Comparison of ENCODE assay signal across 9 cellular contexts in the genomic region with DNA sequence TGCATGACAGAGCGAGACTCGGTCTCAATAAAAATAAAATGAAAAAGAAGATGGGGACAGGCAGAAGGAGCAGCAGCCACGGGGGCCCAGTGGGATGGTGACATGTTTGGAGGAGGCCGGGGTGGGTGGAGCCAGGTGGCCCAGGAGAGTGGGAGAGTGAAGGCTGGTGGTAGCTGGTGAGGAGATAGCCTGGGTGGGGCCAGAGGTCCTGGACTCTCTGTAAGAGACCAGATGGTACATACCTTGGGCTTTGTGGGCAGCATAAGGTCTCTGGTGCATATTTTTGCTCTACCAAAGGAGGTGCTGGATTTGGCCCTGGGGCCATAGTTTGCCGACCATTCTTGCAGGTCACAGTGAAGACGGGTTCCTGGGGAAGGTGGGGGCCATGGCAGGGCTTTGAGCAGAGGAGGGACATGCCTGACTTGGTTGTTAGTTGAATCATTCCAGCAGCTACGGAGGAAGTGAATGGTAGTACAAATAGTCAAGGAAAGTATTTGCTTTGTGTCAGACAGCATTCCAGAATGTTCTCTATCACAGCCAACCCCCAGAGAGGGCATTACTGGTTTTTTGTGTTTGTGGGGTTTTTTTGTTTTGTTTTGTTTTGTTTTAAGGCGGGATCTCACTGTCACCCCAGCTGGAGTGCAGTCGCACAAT.
A peak's percentile ranks its signal among the peaks of the same experiment; 100 is the strongest.
DNase-seq lines count a peak whose midpoint lies in the region; ATAC-seq and TF ChIP-seq lines count a peak whose summit lies in the region.
"Had no signal": no experiment of that assay in that cellular context is flagged by ENCODE, and none has a peak within 500 bp of the region (broad histone marks: within the 10 kb centered on the region; RNA-seq: fewer than 3 reads in every experiment).

No MANE protein-coding gene starts in this region.

- no peak for DNase-seq in activated CD4-positive, alpha-beta memory T cell treated with anti-CD3 and anti-CD28 coated beads for 36 hours
- DNase-seq in activated CD4-positive, alpha-beta memory T cell treated with anti-CD3 and anti-CD28 coated beads, Interleukin-2, amount 10 ng/mL, durations not matched to agents 7 days and 5 days = no peak
- no peak for DNase-seq in activated naive CD8-positive, alpha-beta T cell treated with anti-CD3 and anti-CD28 coated beads, Interleukin-2, amount 10 ng/mL, durations not matched to agents 7 days and 5 days
- DNase-seq in islet precursor cell (peak; percentile 82), GOT3 (lab: John Stamatoyannopoulos, UW) (no peak)
- DNase-seq: right cardiac atrium had no signal

- POLR2A ChIA-PET in activated CD4-positive, alpha-beta memory T cell treated with anti-CD3 and anti-CD28 coated beads for 36 hours (lab: Charles Lee) = no interaction called here
- POLR2A ChIA-PET in activated CD4-positive, alpha-beta memory T cell treated with anti-CD3 and anti-CD28 coated beads, Interleukin-2, amount 10 ng/mL, durations not matched to agents 7 days and 5 days (lab: Charles Lee) = no interaction called here
- POLR2A ChIA-PET in activated naive CD8-positive, alpha-beta T cell treated with anti-CD3 and anti-CD28 coated beads, Interleukin-2, amount 10 ng/mL, durations not matched to agents 7 days and 5 days (lab: Charles Lee) = no interaction called here

- no peaks in the 10 kb centered on the region for H3K9me3 Mint-ChIP-seq in activated CD4-positive, alpha-beta memory T cell treated with anti-CD3 and anti-CD28 coated beads for 36 hours
- H3K9me3 Mint-ChIP-seq in activated CD4-positive, alpha-beta memory T cell treated with anti-CD3 and anti-CD28 coated beads, Interleukin-2, amount 10 ng/mL, durations not matched to agents 7 days and 5 days = no peaks in the 10 kb centered on the region
- no peaks in the 10 kb centered on the region for H3K9me3 Mint-ChIP-seq in activated naive CD8-positive, alpha-beta T cell treated with anti-CD3 and anti-CD28 coated beads, Interleukin-2, amount 10 ng/mL, durations not matched to agents 7 days and 5 days
- no peaks in the 10 kb centered on the region for H3K9me3 Mint-ChIP-seq in stimulated activated memory B cell treated with anti-CD40 and anti-IgM and Interleukin-4, amounts not matched to agents 10 μg/mL and 1 μg/mL and 100 μg/mL, for 72 hours

- no peak for ATAC-seq in activated naive CD8-positive, alpha-beta T cell treated with anti-CD3 and anti-CD28 coated beads, Interleukin-2, amount 10 ng/mL, durations not matched to agents 7 days and 5 days (ENCODE audit: low read depth)
- no peak for ATAC-seq in stimulated activated memory B cell treated with anti-CD40 and anti-IgM and Interleukin-4, amounts not matched to agents 10 μg/mL and 1 μg/mL and 100 μg/mL, for 72 hours
- no peak; the same call in 2 of the 3 replicates for ATAC-seq in SK-N-SH treated with all-trans-retinoic acid at 6 μM for 48 hours
- ATAC-seq in HG02759 (IDR thresholded peaks at IDR 0.05; ENCODE audit: unreplicated experiment) = no peak
- ATAC-seq: right cardiac atrium had no signal

- intact Hi-C loops in activated CD4-positive, alpha-beta memory T cell treated with anti-CD3 and anti-CD28 coated beads for 36 hours (cut with micrococcal nuclease) = no loop called here

- no peak overlapping the region for H3K4me3 Mint-ChIP-seq in activated CD4-positive, alpha-beta memory T cell treated with anti-CD3 and anti-CD28 coated beads for 36 hours
- no peak overlapping the region for H3K4me3 Mint-ChIP-seq in activated CD4-positive, alpha-beta memory T cell treated with anti-CD3 and anti-CD28 coated beads, Interleukin-2, amount 10 ng/mL, durations not matched to agents 7 days and 5 days
- no peak overlapping the region for H3K4me3 Mint-ChIP-seq in activated naive CD8-positive, alpha-beta T cell treated with anti-CD3 and anti-CD28 coated beads, Interleukin-2, amount 10 ng/mL, durations not matched to agents 7 days and 5 days
- H3K4me3 Mint-ChIP-seq in stimulated activated memory B cell treated with anti-CD40 and anti-IgM and Interleukin-4, amounts not matched to agents 10 μg/mL and 1 μg/mL and 100 μg/mL, for 72 hours = no peak overlapping the region

- H3K4me1 Mint-ChIP-seq in activated CD4-positive, alpha-beta memory T cell treated with anti-CD3 and anti-CD28 coated beads for 36 hours (ENCODE audit: low read depth) = peaks cover 7% of the 10 kb centered on the region
- H3K4me1 Mint-ChIP-seq in activated CD4-positive, alpha-beta memory T cell treated with anti-CD3 and anti-CD28 coated beads, Interleukin-2, amount 10 ng/mL, durations not matched to agents 7 days and 5 days = no peaks in the 10 kb centered on the region
- H3K4me1 Mint-ChIP-seq in activated naive CD8-positive, alpha-beta T cell treated with anti-CD3 and anti-CD28 coated beads, Interleukin-2, amount 10 ng/mL, durations not matched to agents 7 days and 5 days = peaks cover 1% of the 10 kb centered on the region
- H3K4me1 Mint-ChIP-seq in stimulated activated memory B cell treated with anti-CD40 and anti-IgM and Interleukin-4, amounts not matched to agents 10 μg/mL and 1 μg/mL and 100 μg/mL, for 72 hours = peaks cover 45% of the 10 kb centered on the region

- H3K27ac Mint-ChIP-seq in activated CD4-positive, alpha-beta memory T cell treated with anti-CD3 and anti-CD28 coated beads for 36 hours = peak overlapping the region; percentile 9
- H3K27ac Mint-ChIP-seq in activated CD4-positive, alpha-beta memory T cell treated with anti-CD3 and anti-CD28 coated beads, Interleukin-2, amount 10 ng/mL, durations not matched to agents 7 days and 5 days = no peak overlapping the region
- peak overlapping the region; percentile 21 for H3K27ac Mint-ChIP-seq in activated naive CD8-positive, alpha-beta T cell treated with anti-CD3 and anti-CD28 coated beads, Interleukin-2, amount 10 ng/mL, durations not matched to agents 7 days and 5 days
- H3K27ac Mint-ChIP-seq in stimulated activated memory B cell treated with anti-CD40 and anti-IgM and Interleukin-4, amounts not matched to agents 10 μg/mL and 1 μg/mL and 100 μg/mL, for 72 hours = peak overlapping the region; percentile 62

- CTCF ChIA-PET in activated CD4-positive, alpha-beta memory T cell treated with anti-CD3 and anti-CD28 coated beads for 36 hours (lab: Charles Lee) = no interaction called here
- CTCF ChIA-PET in activated CD4-positive, alpha-beta memory T cell treated with anti-CD3 and anti-CD28 coated beads, Interleukin-2, amount 10 ng/mL, durations not matched to agents 7 days and 5 days (lab: Charles Lee) = no interaction called here

- H3K27me3 Mint-ChIP-seq in activated CD4-positive, alpha-beta memory T cell treated with anti-CD3 and anti-CD28 coated beads for 36 hours = no peaks in the 10 kb centered on the region
- H3K27me3 Mint-ChIP-seq in activated CD4-positive, alpha-beta memory T cell treated with anti-CD3 and anti-CD28 coated beads, Interleukin-2, amount 10 ng/mL, durations not matched to agents 7 days and 5 days = no peaks in the 10 kb centered on the region
- H3K27me3 Mint-ChIP-seq in activated naive CD8-positive, alpha-beta T cell treated with anti-CD3 and anti-CD28 coated beads, Interleukin-2, amount 10 ng/mL, durations not matched to agents 7 days and 5 days = no peaks in the 10 kb centered on the region
- no peaks in the 10 kb centered on the region for H3K27me3 Mint-ChIP-seq in stimulated activated memory B cell treated with anti-CD40 and anti-IgM and Interleukin-4, amounts not matched to agents 10 μg/mL and 1 μg/mL and 100 μg/mL, for 72 hours

- peaks cover 6% of the 10 kb centered on the region for H3K36me3 Mint-ChIP-seq in activated CD4-positive, alpha-beta memory T cell treated with anti-CD3 and anti-CD28 coated beads for 36 hours
- H3K36me3 Mint-ChIP-seq in activated CD4-positive, alpha-beta memory T cell treated with anti-CD3 and anti-CD28 coated beads, Interleukin-2, amount 10 ng/mL, durations not matched to agents 7 days and 5 days (ENCODE audit: low read depth) = peaks cover 23% of the 10 kb centered on the region
- H3K36me3 Mint-ChIP-seq in activated naive CD8-positive, alpha-beta T cell treated with anti-CD3 and anti-CD28 coated beads, Interleukin-2, amount 10 ng/mL, durations not matched to agents 7 days and 5 days = peaks cover 14% of the 10 kb centered on the region
- H3K36me3 Mint-ChIP-seq in stimulated activated memory B cell treated with anti-CD40 and anti-IgM and Interleukin-4, amounts not matched to agents 10 μg/mL and 1 μg/mL and 100 μg/mL, for 72 hours = peaks cover 46% of the 10 kb centered on the region

TF ChIP-seq in SK-N-SH treated with all-trans-retinoic acid at 6 μM for 48 hours, 23 proteins besides CTCF, POLR2A, EP300 and RAD21 (continues in another document):
- TF ChIP-seq BACH2 (CRISPR knock-in tag; IDR thresholded peaks at IDR 0.05; ENCODE audit: borderline replicate concordance) (no peak), CREB5 (CRISPR knock-in tag; IDR thresholded peaks at IDR 0.05; ENCODE audit: low read depth) (no peak), ZC3H10 (CRISPR knock-in tag; IDR thresholded peaks at IDR 0.05) (no peak), PATZ1 (CRISPR knock-in tag; IDR thresholded peaks at IDR 0.05; ENCODE audit: borderline replicate concordance) (no peak), ESRRG (CRISPR knock-in tag; IDR thresholded peaks at IDR 0.05) (no peak), ZNF70 (CRISPR knock-in tag; IDR thresholded peaks at IDR 0.05) (no peak), ISL1 (CRISPR knock-in tag; IDR thresholded peaks at IDR 0.05) (no peak)
